Comparison of ENCODE assay signal across 16 cellular contexts in genomic region chr14:63928744-63929174, GRCh38.
DNase-seq lines count a peak whose midpoint lies in the region; ATAC-seq and TF ChIP-seq lines count a peak whose summit lies in the region.
"Had no signal": no experiment of that assay in that cellular context is flagged by ENCODE, and none has a peak within 500 bp of the region (broad histone marks: within the 10 kb centered on the region; RNA-seq: fewer than 3 reads in every experiment).

No MANE protein-coding gene starts in this region.

- no peak overlapping the region for H2AFZ ChIP-seq in GM23338

- no peaks in the 10 kb centered on the region for H3F3A ChIP-seq in GM23338 (replicated peaks; ENCODE audit: low read depth)

- no peaks in the 10 kb centered on the region for H3K27me3 ChIP-seq in GM23338 (ENCODE audit: insufficient read depth)
- H3K27me3 ChIP-seq in gastrocnemius medialis, result no peaks in the 10 kb centered on the region
- H3K27me3 ChIP-seq: colonic mucosa, gastroesophageal sphincter, stomach had no signal

- no peak overlapping the region for H3K4me2 ChIP-seq in GM23338

- H3K4me3 Mint-ChIP-seq in GM23338 (no peak overlapping the region), HFFc6 (no peak overlapping the region)
- H3K4me3 Mint-ChIP-seq in central memory CD8-positive, alpha-beta T cell, result no peak overlapping the region
- H3K4me3 Mint-ChIP-seq: activated CD4-positive, alpha-beta T cell treated with anti-CD3 and anti-CD28 coated beads, Interleukin-2, amount 10 ng/mL, durations not matched to agents 7 days and 5 days had no signal

- H3K36me3 Mint-ChIP-seq in GM23338 (ENCODE audit: low read depth) (peaks cover 15% of the 10 kb centered on the region), HFFc6 (ENCODE audit: low read depth) (no peaks in the 10 kb centered on the region)
- H3K36me3 Mint-ChIP-seq in central memory CD8-positive, alpha-beta T cell (ENCODE audit: insufficient read depth), result peaks cover 12% of the 10 kb centered on the region

- H3K27me3 Mint-ChIP-seq in GM23338 (ENCODE audit: insufficient read depth, low read depth, poor library complexity) (peaks cover 1% of the 10 kb centered on the region), HFFc6 (ENCODE audit: insufficient read depth) (no peaks in the 10 kb centered on the region; the same call in 1 of the 2 replicates)
- no peaks in the 10 kb centered on the region for H3K27me3 Mint-ChIP-seq in central memory CD8-positive, alpha-beta T cell
- H3K27me3 Mint-ChIP-seq: activated CD4-positive, alpha-beta T cell treated with anti-CD3 and anti-CD28 coated beads, Interleukin-2, amount 10 ng/mL, durations not matched to agents 7 days and 5 days had no signal

- intact Hi-C loops in gastrocnemius medialis (cut with DNase I; ENCODE audit: low total_unique reads), result no loop called here

- H3K79me2 ChIP-seq in GM23338 (replicated peaks; ENCODE audit: insufficient read depth), result no peaks in the 10 kb centered on the region

- H3K4me1 ChIP-seq in GM23338 (ENCODE audit: insufficient read depth) (peaks cover 9% of the 10 kb centered on the region), gastrocnemius medialis (peaks cover 0 to 1% of the 10 kb centered on the region in 2 donors)

- H3K4me3 ChIP-seq in GM23338 (no peak overlapping the region), gastrocnemius medialis (no peak overlapping the region)
- H3K4me3 ChIP-seq: colonic mucosa, gastroesophageal sphincter, stomach had no signal

- H3K9me3 ChIP-seq in gastrocnemius medialis, result no peaks in the 10 kb centered on the region
- H3K9me3 ChIP-seq: colonic mucosa, gastroesophageal sphincter, stomach had no signal

- H3K36me3 ChIP-seq in GM23338 (ENCODE audit: insufficient read depth), result no peaks in the 10 kb centered on the region
- H3K36me3 ChIP-seq in gastrocnemius medialis, result no peaks in the 10 kb centered on the region
- H3K36me3 ChIP-seq: colonic mucosa, gastroesophageal sphincter had no signal

- ATAC-seq in GM23338 (no peak), gastrocnemius medialis (peak in 1 of 2 donors; percentile 56), HG03175 (IDR thresholded peaks at IDR 0.05; ENCODE audit: unreplicated experiment) (no peak)
- ATAC-seq in central memory CD8-positive, alpha-beta T cell (replicated peaks; ENCODE audit: extremely low read depth, poor library complexity, severe bottlenecking), result no peak
- ATAC-seq: gastroesophageal sphincter, sciatic nerve had no signal

- H3K27ac ChIP-seq in GM23338 (ENCODE audit: low read depth) (no peak overlapping the region; the same call in 1 of the 2 replicates), gastrocnemius medialis (peak overlapping the region in 3 of 4 donors; percentile 29 to 46 (median 37))
- H3K27ac ChIP-seq: colonic mucosa, gastroesophageal sphincter had no signal

- H3K27ac Mint-ChIP-seq in GM23338, result peak overlapping the region; percentile 51
- H3K27ac Mint-ChIP-seq in central memory CD8-positive, alpha-beta T cell (ENCODE audit: low read depth), result peak overlapping the region; percentile 7
- H3K27ac Mint-ChIP-seq in HFFc6, result no peak overlapping the region
- H3K27ac Mint-ChIP-seq: activated CD4-positive, alpha-beta T cell treated with anti-CD3 and anti-CD28 coated beads, Interleukin-2, amount 10 ng/mL, durations not matched to agents 7 days and 5 days had no signal

- no peak for TF ChIP-seq CTCF in GM23338 (conservative IDR thresholded peaks at IDR 0.05; ENCODE audit: low read depth in 2 of 2)
- no peak for TF ChIP-seq CTCF in gastrocnemius medialis (IDR thresholded peaks at IDR 0.05 in 4 of 5, conservative IDR thresholded peaks at IDR 0.05 in 1 of 5)
- TF ChIP-seq CTCF in HFFc6 (IDR thresholded peaks at IDR 0.05), result no peak

- DNase-seq in GM23338 (ENCODE audit: low spot score), result no peak
- peak; percentile 36 for DNase-seq in NCI-H2196 (lab: John Stamatoyannopoulos, UW; ENCODE audit: unreplicated experiment)
- DNase-seq in central memory CD8-positive, alpha-beta T cell (ENCODE audit: low spot score in 2 of 2), result no peak
- no peak for DNase-seq in gastrocnemius medialis
- no peak for DNase-seq in NCI-H774 (lab: John Stamatoyannopoulos, UW)
- no peak for DNase-seq in HFFc6
- DNase-seq: activated CD4-positive, alpha-beta T cell treated with anti-CD3 and anti-CD28 coated beads, Interleukin-2, amount 10 ng/mL, durations not matched to agents 7 days and 5 days; activated CD8-positive, alpha-beta memory T cell treated with anti-CD3 and anti-CD28 coated beads, Interleukin-2, amount 50 U/mL, for 4 hours; activated gamma-delta T cell treated with Interleukin-2 at 50 U/mL for 16 hours; anterior cingulate cortex; colonic mucosa; NCI-H2227 treated with DMSO at 0.1 percent for 48 hours; stomach had no signal

- in situ Hi-C loops in gastrocnemius medialis (cut with MboI; ENCODE audit: low sequenced_read_pairs in 4 of 4), result no loop called here

- H3K9me2 ChIP-seq in GM23338 (ENCODE audit: insufficient read depth), result no peaks in the 10 kb centered on the region

- TF ChIP-seq POLR2A in gastrocnemius medialis (IDR thresholded peaks at IDR 0.05), result no peak

- H3K9me3 Mint-ChIP-seq in GM23338 (no peaks in the 10 kb centered on the region; the same call in 2 of the 3 replicates), HFFc6 (no peaks in the 10 kb centered on the region)
- H3K9me3 Mint-ChIP-seq in central memory CD8-positive, alpha-beta T cell, result no peaks in the 10 kb centered on the region

- H3K4me1 Mint-ChIP-seq in GM23338 (peaks cover 23% of the 10 kb centered on the region), HFFc6 (ENCODE audit: low read depth) (no peaks in the 10 kb centered on the region)
- H3K4me1 Mint-ChIP-seq in central memory CD8-positive, alpha-beta T cell, result peaks cover 54% of the 10 kb centered on the region

- no peaks in the 10 kb centered on the region; the same call in 1 of the 2 replicates for H4K20me1 ChIP-seq in GM23338 (replicated peaks; ENCODE audit: insufficient read depth)

TF ChIP-seq in GM23338, 12 proteins besides CTCF, POLR2A, EP300 and RAD21:
- no peak for TF ChIP-seq CREB1 (CRISPR knock-in tag; IDR thresholded peaks at IDR 0.05; ENCODE audit: low read depth)
- TF ChIP-seq EZH2phosphoT487 (IDR thresholded peaks at IDR 0.05; ENCODE audit: unreplicated experiment), result no peak
- TF ChIP-seq POLR2AphosphoS5 (IDR thresholded peaks at IDR 0.05; ENCODE audit: low read depth), result no peak
- no peak for TF ChIP-seq NANOG (IDR thresholded peaks at IDR 0.05; ENCODE audit: borderline replicate concordance)
- TF ChIP-seq ZNF462 (CRISPR knock-in tag; IDR thresholded peaks at IDR 0.05), result no peak
